Comparison of ENCODE assay signal across 15 cellular contexts in the genomic region with DNA sequence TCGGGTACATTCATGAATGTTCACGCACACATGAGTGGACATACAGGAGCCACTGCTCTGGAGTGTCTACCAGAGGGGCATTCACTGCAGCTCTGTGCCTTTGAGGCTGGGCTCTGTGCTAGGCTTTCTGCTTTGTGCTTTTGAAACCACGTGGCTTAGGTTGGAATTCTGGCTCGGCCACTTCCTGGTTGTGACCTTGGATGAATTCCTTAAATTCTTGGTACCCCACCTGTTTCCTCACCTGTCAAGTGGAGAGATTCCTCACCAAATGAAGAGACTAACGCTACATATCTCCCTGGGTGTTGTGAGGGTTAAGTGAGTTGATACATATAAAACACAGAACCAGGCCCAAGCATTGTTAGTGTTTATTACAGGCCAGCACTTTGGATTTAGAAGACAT.
"Had no signal": no experiment of that assay in that cellular context is flagged by ENCODE, and none has a peak within 500 bp of the region (broad histone marks: within the 10 kb centered on the region; RNA-seq: fewer than 3 reads in every experiment).

No MANE protein-coding gene starts in this region.

- H3K27me3 ChIP-seq: cardiac muscle cell, colonic mucosa, stomach, uterus had no signal

- DNase-seq: activated CD4-positive, alpha-beta T cell treated with anti-CD3 and anti-CD28 coated beads, Interleukin-2, amount 50 U/mL, for 4 hours; activated naive CD4-positive, alpha-beta T cell; activated T-cell treated with anti-CD3 and anti-CD28 coated beads, Interleukin-2, amount 50 U/mL, for 48 hours; colonic mucosa; foreskin melanocyte; heart left ventricle; lower lobe of right lung; midbrain; posterior cingulate gyrus; stimulated activated CD4-positive, alpha-beta T cell treated with anti-CD3 and anti-CD28 coated beads, Interleukin-15, amount 100 ng/mL, for 24 hours; stimulated activated CD4-positive, alpha-beta T cell treated with anti-CD3 and anti-CD28 coated beads, Interleukin-4, amount 100 ng/mL, for 4 hours; stomach; SW 1271; uterus had no signal

- H3K9me3 ChIP-seq: colonic mucosa, heart left ventricle, lower lobe of right lung, stomach, uterus had no signal

- H3K4me1 ChIP-seq: colonic mucosa, heart left ventricle, lower lobe of right lung, stomach, uterus had no signal

- ATAC-seq: heart left ventricle, lower lobe of right lung had no signal

- H3K27ac ChIP-seq: cardiac muscle cell, colonic mucosa, heart left ventricle, lower lobe of right lung, stomach, uterus had no signal

- H3K4me3 ChIP-seq: cardiac muscle cell, colonic mucosa, heart left ventricle, lower lobe of right lung, stomach, uterus had no signal

- H3K36me3 ChIP-seq: cardiac muscle cell, colonic mucosa, heart left ventricle, lower lobe of right lung, stomach, uterus had no signal
